ENCODE assay signal across 10 cellular contexts in the genomic region with DNA sequence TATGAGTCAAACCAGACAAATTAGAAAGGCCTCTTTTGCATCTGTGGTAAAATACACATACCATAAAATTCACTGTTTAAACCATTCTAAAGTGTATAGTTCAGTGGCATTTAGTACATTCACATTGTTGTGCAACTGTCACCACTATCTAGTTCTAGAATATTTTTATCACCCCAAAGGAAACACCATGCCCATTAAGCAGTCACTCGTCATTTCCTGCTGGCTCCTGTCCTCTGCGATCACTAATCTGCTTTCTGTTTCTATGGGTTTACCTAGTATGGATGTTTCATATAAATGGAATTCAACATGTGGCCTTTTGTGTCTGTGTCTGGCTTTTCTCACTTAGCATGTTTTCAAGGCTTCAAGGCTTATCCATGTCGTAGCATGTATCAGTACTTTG.
DNase-seq lines count a peak whose midpoint lies in the region; ATAC-seq, FAIRE-seq and TF ChIP-seq lines count a peak whose summit lies in the region.
"Had no signal": no experiment of that assay in that cellular context is flagged by ENCODE, and none has a peak within 500 bp of the region (broad histone marks: within the 10 kb centered on the region; RNA-seq: fewer than 3 reads in every experiment).

No MANE protein-coding gene starts in this region.

- FAIRE-seq in RCC 7860 (lab: Jason Lieb, UNC): no peak

- H3K9ac ChIP-seq in BLaER1 treated with 17β-estradiol and CSF1 and Interleukin-3, amounts not matched to agents 10 nM and 100 nM: peak overlapping the region in 7 of 11 experiments; percentile 9 to 65 (median 56); a peak in 11 of 22 replicates

- no peaks in the 10 kb centered on the region for H3K27me3 ChIP-seq in BLaER1 treated with 17β-estradiol and CSF1 and Interleukin-3, amounts not matched to agents 10 nM and 100 nM

- DNase-seq in RCC 7860 (ENCODE audit: low spot score) (peak; percentile 49), fibroblast of villous mesenchyme (ENCODE audit: low read depth) (peak; percentile 99), activated T-cell treated with anti-CD3 and anti-CD28 coated beads for 4 hours (no peak), NCI-H2227 (lab: John Stamatoyannopoulos, UW; ENCODE audit: unreplicated experiment) (no peak), HT-29 (ENCODE audit: low spot score) (no peak)
- DNase-seq: activated CD4-positive, alpha-beta T cell treated with anti-CD3 and anti-CD28 coated beads for 36 hours had no signal

- H3K36me3 ChIP-seq in BLaER1 treated with 17β-estradiol and CSF1 and Interleukin-3, amounts not matched to agents 10 nM and 100 nM: no peaks in the 10 kb centered on the region

- H3K9me3 ChIP-seq in BLaER1 treated with 17β-estradiol and CSF1 and Interleukin-3, amounts not matched to agents 10 nM and 100 nM (replicated peaks in 1 of 11): 0 out of 22 replicates have a peak, but pooled peaks cover 0 to 3% (median 0%) of the 10 kb centered on the region in 11 experiments

- peaks cover 4 to 29% (median 17%) of the 10 kb centered on the region in 10 experiments; a peak in 17 of 20 replicates for H3K4me1 ChIP-seq in BLaER1 treated with 17β-estradiol and CSF1 and Interleukin-3, amounts not matched to agents 10 nM and 100 nM

- no peaks in the 10 kb centered on the region for H4K20me1 ChIP-seq in BLaER1 treated with 17β-estradiol and CSF1 and Interleukin-3, amounts not matched to agents 10 nM and 100 nM

- peak overlapping the region; percentile 11 to 80 (median 64); a peak in 21 of 22 replicates for H3K4me2 ChIP-seq in BLaER1 treated with 17β-estradiol and CSF1 and Interleukin-3, amounts not matched to agents 10 nM and 100 nM

- ATAC-seq in HG02852 (IDR thresholded peaks at IDR 0.05; ENCODE audit: unreplicated experiment) (peak; percentile 56), GM19463 (IDR thresholded peaks at IDR 0.05; ENCODE audit: unreplicated experiment) (no peak)
- ATAC-seq: activated CD4-positive, alpha-beta T cell treated with anti-CD3 and anti-CD28 coated beads for 36 hours had no signal

- peak overlapping the region in 10 of 11 experiments; percentile 11 to 85 (median 74); a peak in 19 of 22 replicates for H3K27ac ChIP-seq in BLaER1 treated with 17β-estradiol and CSF1 and Interleukin-3, amounts not matched to agents 10 nM and 100 nM
- H3K27ac ChIP-seq: HL-60 had no signal

- TF ChIP-seq CTCF in fibroblast of villous mesenchyme (IDR thresholded peaks at IDR 0.05; ENCODE audit: insufficient read depth, low read depth, low read length): no peak

- peak overlapping the region in 1 of 10 experiments; percentile 6; a peak in 1 of 20 replicates for H3K4me3 ChIP-seq in BLaER1 treated with 17β-estradiol and CSF1 and Interleukin-3, amounts not matched to agents 10 nM and 100 nM
- H3K4me3 ChIP-seq in fibroblast of villous mesenchyme (ENCODE audit: low read depth, low read length): no peak overlapping the region

Comparison
In these comparisons a context has a peak if more than half of its experiments do, and no peak if none do; other contexts are left out.
1. DNase-seq: peak in RCC 7860 (single experiment) and fibroblast of villous mesenchyme (single experiment); none in activated T-cell treated with anti-CD3 and anti-CD28 coated beads for 4 hours (single experiment), NCI-H2227 (single experiment) and HT-29 (single experiment).